In the genomic region with DNA sequence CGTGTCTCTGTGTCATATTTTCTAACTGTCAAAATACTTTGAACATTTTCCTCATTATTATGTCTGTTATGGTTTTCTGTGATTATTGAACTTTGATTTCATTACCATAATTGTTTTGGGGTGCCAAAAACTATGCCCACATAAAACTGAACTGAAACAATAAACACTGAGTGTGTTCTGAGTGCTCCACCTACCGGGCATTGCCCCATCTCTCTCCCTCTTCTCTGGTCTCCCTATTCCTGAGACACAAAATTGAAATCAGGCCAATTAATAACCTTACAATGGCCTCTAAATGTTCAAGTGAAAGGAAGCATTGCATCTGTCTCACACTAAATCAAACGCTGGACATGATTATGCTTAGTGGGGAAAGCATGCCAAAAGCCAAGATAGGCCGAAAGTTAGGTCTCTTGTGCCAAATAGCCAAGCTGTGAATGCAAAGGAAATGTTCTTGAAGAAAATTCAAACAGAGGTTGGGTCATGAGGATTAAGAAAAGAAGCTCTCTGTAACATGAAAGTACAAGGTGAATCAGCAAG, we compare ENCODE assay signal across 19 cellular contexts.
DNase-seq lines count a peak whose midpoint lies in the region; FAIRE-seq and TF ChIP-seq lines count a peak whose summit lies in the region.
"Had no signal": no experiment of that assay in that cellular context is flagged by ENCODE, and none has a peak within 500 bp of the region (broad histone marks: within the 10 kb centered on the region; RNA-seq: fewer than 3 reads in every experiment).

No MANE protein-coding gene starts in this region.

- H3K27ac ChIP-seq in OCI-LY7 (ENCODE audit: low read depth, low read length, poor library complexity, severe bottlenecking) (no peak overlapping the region), endothelial cell of umbilical vein (ENCODE audit: insufficient read depth, low read depth, low read length) (no peak overlapping the region), tibial artery (no peak overlapping the region)
- H3K27ac ChIP-seq: gastrocnemius medialis, thoracic aorta had no signal

- DNase-seq in A172 (ENCODE audit: low spot score) (peak; percentile 16), OCI-LY7 (ENCODE audit: low spot score) (no peak), endothelial cell of umbilical vein (ENCODE audit: low read depth, low spot score) (peak; percentile 33), HAP-1 (ENCODE audit: low spot score in 2 of 2) (no peak), tibial artery (no peak), NCI-H1930 (lab: John Stamatoyannopoulos, UW) (no peak), frontal cortex (ENCODE audit: low spot score in 2 of 2) (no peak)
- DNase-seq: activated CD4-positive, CD25-positive, alpha-beta regulatory T cell treated with anti-CD3 and anti-CD28 coated beads, Interleukin-2, amount 50 U/mL, for 72 hours; activated naive CD4-positive, alpha-beta T cell; DMS 273 treated with DMSO at 0.1 percent for 48 hours; effector memory CD4-positive, alpha-beta T cell; gastrocnemius medialis; NCI-H1105 treated with DMSO at 0.1 percent for 48 hours; NCI-H524; stimulated activated CD8-positive, alpha-beta memory T cell treated with anti-CD3 and anti-CD28 coated beads, Interleukin-4, amount 100 ng/mL, for 48 hours; T-helper 17 cell had no signal

- no peaks in the 10 kb centered on the region for H3K9me3 ChIP-seq in OCI-LY7 (ENCODE audit: low read length)
- H3K9me3 ChIP-seq in endothelial cell of umbilical vein (replicated peaks; ENCODE audit: control insufficient read depth, insufficient read depth, low read length), result no peaks in the 10 kb centered on the region
- no peaks in the 10 kb centered on the region for H3K9me3 ChIP-seq in HAP-1
- no peaks in the 10 kb centered on the region for H3K9me3 ChIP-seq in tibial artery
- H3K9me3 ChIP-seq: gastrocnemius medialis, thoracic aorta had no signal

- H3K36me3 ChIP-seq in OCI-LY7 (ENCODE audit: insufficient read depth, low read length) (no peaks in the 10 kb centered on the region), endothelial cell of umbilical vein (ENCODE audit: control insufficient read depth in 2 of 2, extremely low read depth in 1 of 2, insufficient read depth in 2 of 2, low read length in 2 of 2) (no peaks in the 10 kb centered on the region), HAP-1 (replicated peaks) (no peaks in the 10 kb centered on the region), tibial artery (no peaks in the 10 kb centered on the region)
- H3K36me3 ChIP-seq: gastrocnemius medialis, thoracic aorta had no signal

- H3K9me1 ChIP-seq in endothelial cell of umbilical vein (replicated peaks; ENCODE audit: control insufficient read depth, extremely low read depth, insufficient read depth, low read length), result no peaks in the 10 kb centered on the region

- intact Hi-C loops in OCI-LY7 (cut with micrococcal nuclease; ENCODE audit: unreplicated experiment), result no loop called here
- intact Hi-C loops in endothelial cell of umbilical vein (cut with micrococcal nuclease), result no loop called here
- intact Hi-C loops in tibial artery (cut with DNase I; ENCODE audit: low total_unique reads), result no loop called here

- H3K27me3 ChIP-seq in endothelial cell of umbilical vein (ENCODE audit: control insufficient read depth in 2 of 2, insufficient read depth in 2 of 2, low read length in 2 of 2), result no peaks in the 10 kb centered on the region
- H3K27me3 ChIP-seq in HAP-1 (ENCODE audit: low read depth), result no peaks in the 10 kb centered on the region
- no peaks in the 10 kb centered on the region for H3K27me3 ChIP-seq in tibial artery
- H3K27me3 ChIP-seq: gastrocnemius medialis had no signal

- no peak overlapping the region for H3K9ac ChIP-seq in endothelial cell of umbilical vein (replicated peaks; ENCODE audit: extremely low read depth, insufficient read depth, low read length)

- no peak for TF ChIP-seq POLR2A in endothelial cell of umbilical vein (IDR thresholded peaks at IDR 0.05; ENCODE audit: low read depth, low read length)

- FAIRE-seq in endothelial cell of umbilical vein (lab: Jason Lieb, UNC) (no peak), frontal cortex (lab: Jason Lieb, UNC) (no peak)
- FAIRE-seq: H1 had no signal

- dilution Hi-C loops in endothelial cell of umbilical vein (cut with MboI; ENCODE audit: extremely low pct_ligation_motif_present, low sequenced_read_pairs), result no loop called here

- no peak overlapping the region for H3K4me3 ChIP-seq in GM12875 (ENCODE audit: low read depth, low read length)
- no peak overlapping the region for H3K4me3 ChIP-seq in OCI-LY7 (ENCODE audit: low read depth, low read length, poor library complexity, severe bottlenecking)
- no peak overlapping the region for H3K4me3 ChIP-seq in endothelial cell of umbilical vein (replicated peaks in 1 of 3; ENCODE audit: insufficient read depth in 1 of 3, low read depth in 1 of 3, low read length in 3 of 3)
- H3K4me3 ChIP-seq in HAP-1, result no peak overlapping the region
- no peak overlapping the region for H3K4me3 ChIP-seq in tibial artery
- H3K4me3 ChIP-seq: gastrocnemius medialis, thoracic aorta had no signal

- H3K4me2 ChIP-seq in OCI-LY7 (ENCODE audit: low read length) (no peak overlapping the region), endothelial cell of umbilical vein (ENCODE audit: insufficient read depth, low read length) (no peak overlapping the region)

- POLR2A ChIA-PET in OCI-LY7 (lab: Charles Lee) (interaction anchor here (0.6 kb wide), 1 partner anchor 1177 kb away, joined by 3 read pairs; no protein-coding TSS in a partner anchor), endothelial cell of umbilical vein (lab: Charles Lee) (no interaction called here)

- H3K79me2 ChIP-seq in OCI-LY7 (ENCODE audit: insufficient read depth, low read depth, low read length) (no peaks in the 10 kb centered on the region), endothelial cell of umbilical vein (ENCODE audit: control insufficient read depth, insufficient read depth, low read length) (no peaks in the 10 kb centered on the region)

- H4K20me1 ChIP-seq in OCI-LY7 (ENCODE audit: insufficient read depth, low read length) (no peaks in the 10 kb centered on the region), endothelial cell of umbilical vein (replicated peaks; ENCODE audit: control insufficient read depth, extremely low read depth, insufficient read depth, low read length) (no peaks in the 10 kb centered on the region)

- BruUV-seq in OCI-LY7 (replicated peaks; lab: Mats Ljungman, UMichigan), result no TSS peak
- BruUV-seq in endothelial cell of umbilical vein (replicated peaks; lab: Mats Ljungman, UMichigan), result no TSS peak

- H3K9me2 ChIP-seq in OCI-LY7 (ENCODE audit: insufficient read depth, low read length), result no peaks in the 10 kb centered on the region

- in situ Hi-C loops in HAP-1 (cut with MboI; ENCODE audit: low sequenced_read_pairs), result no loop called here

- H3K4me1 ChIP-seq in OCI-LY7 (ENCODE audit: insufficient read depth, low read length, poor library complexity, severe bottlenecking) (no peaks in the 10 kb centered on the region), endothelial cell of umbilical vein (ENCODE audit: control insufficient read depth, extremely low read depth, insufficient read depth, low read length) (no peaks in the 10 kb centered on the region), HAP-1 (no peaks in the 10 kb centered on the region), tibial artery (no peaks in the 10 kb centered on the region)
- H3K4me1 ChIP-seq: gastrocnemius medialis had no signal

- 0 out of 2 replicates have a peak, but pooled peaks have one; percentile 6 for TF ChIP-seq CTCF in GM12875 (IDR thresholded peaks at IDR 0.05; ENCODE audit: borderline replicate concordance, insufficient read depth, low read depth, low read length)
- peak; percentile 33; the same call in 1 of the 2 replicates for TF ChIP-seq CTCF in OCI-LY7 (conservative IDR thresholded peaks at IDR 0.05; ENCODE audit: low read length)
- peak in 1 of 2 donors; percentile 20 for TF ChIP-seq CTCF in endothelial cell of umbilical vein (IDR thresholded peaks at IDR 0.05; ENCODE audit: extremely low read depth in 1 of 2, insufficient read depth in 1 of 2, low read depth in 1 of 2, low read length in 2 of 2)
- TF ChIP-seq CTCF in tibial artery (IDR thresholded peaks at IDR 0.05), result no peak

- CTCF ChIA-PET in OCI-LY7 (lab: Charles Lee; ENCODE audit: unreplicated experiment), result no interaction called here
- CTCF ChIA-PET in endothelial cell of umbilical vein (lab: Charles Lee), result no interaction called here

- H2AFZ ChIP-seq in OCI-LY7 (ENCODE audit: low read length) (no peak overlapping the region), endothelial cell of umbilical vein (ENCODE audit: low read depth, low read length) (no peak overlapping the region)

TF ChIP-seq in endothelial cell of umbilical vein, 7 proteins besides CTCF, POLR2A, EP300 and RAD21:
- TF ChIP-seq FOS (IDR thresholded peaks at IDR 0.05; ENCODE audit: borderline replicate concordance, insufficient read depth, low read length) (no peak), EZH2 (IDR thresholded peaks at IDR 0.05; ENCODE audit: borderline replicate concordance, low read depth, low read length, severe bottlenecking) (no peak), MYC (IDR thresholded peaks at IDR 0.05; ENCODE audit: low read depth, low read length) (no peak), JUN (IDR thresholded peaks at IDR 0.05; ENCODE audit: borderline replicate concordance, insufficient read depth, insufficient read length, low read depth) (no peak), POLR2AphosphoS5 (IDR thresholded peaks at IDR 0.05; ENCODE audit: insufficient read depth, low read depth, low read length) (no peak), GATA2 (IDR thresholded peaks at IDR 0.05; ENCODE audit: insufficient read depth, insufficient read length, low read depth, low read length) (no peak)
- TF ChIP-seq, protein P1, sequence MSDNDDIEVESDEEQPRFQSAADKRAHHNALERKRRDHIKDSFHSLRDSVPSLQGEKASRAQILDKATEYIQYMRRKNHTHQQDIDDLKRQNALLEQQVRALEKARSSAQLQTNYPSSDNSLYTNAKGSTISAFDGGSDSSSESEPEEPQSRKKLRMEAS (IDR thresholded peaks at IDR 0.05; ENCODE audit: insufficient read depth, insufficient read length), result no peak

Comparison
In these comparisons a context has a peak if more than half of its experiments do, and no peak if none do; other contexts are left out.
1. DNase-seq: peak in A172 (single experiment) and endothelial cell of umbilical vein (single experiment); none in OCI-LY7 (single experiment), HAP-1 (0 of 2), tibial artery (0 of 2), NCI-H1930 (0 of 2) and frontal cortex (0 of 2).
2. CTCF ChIP-seq: peak in GM12875 (single experiment) and OCI-LY7 (single experiment); none in tibial artery (0 of 2).